In the genomic region with DNA sequence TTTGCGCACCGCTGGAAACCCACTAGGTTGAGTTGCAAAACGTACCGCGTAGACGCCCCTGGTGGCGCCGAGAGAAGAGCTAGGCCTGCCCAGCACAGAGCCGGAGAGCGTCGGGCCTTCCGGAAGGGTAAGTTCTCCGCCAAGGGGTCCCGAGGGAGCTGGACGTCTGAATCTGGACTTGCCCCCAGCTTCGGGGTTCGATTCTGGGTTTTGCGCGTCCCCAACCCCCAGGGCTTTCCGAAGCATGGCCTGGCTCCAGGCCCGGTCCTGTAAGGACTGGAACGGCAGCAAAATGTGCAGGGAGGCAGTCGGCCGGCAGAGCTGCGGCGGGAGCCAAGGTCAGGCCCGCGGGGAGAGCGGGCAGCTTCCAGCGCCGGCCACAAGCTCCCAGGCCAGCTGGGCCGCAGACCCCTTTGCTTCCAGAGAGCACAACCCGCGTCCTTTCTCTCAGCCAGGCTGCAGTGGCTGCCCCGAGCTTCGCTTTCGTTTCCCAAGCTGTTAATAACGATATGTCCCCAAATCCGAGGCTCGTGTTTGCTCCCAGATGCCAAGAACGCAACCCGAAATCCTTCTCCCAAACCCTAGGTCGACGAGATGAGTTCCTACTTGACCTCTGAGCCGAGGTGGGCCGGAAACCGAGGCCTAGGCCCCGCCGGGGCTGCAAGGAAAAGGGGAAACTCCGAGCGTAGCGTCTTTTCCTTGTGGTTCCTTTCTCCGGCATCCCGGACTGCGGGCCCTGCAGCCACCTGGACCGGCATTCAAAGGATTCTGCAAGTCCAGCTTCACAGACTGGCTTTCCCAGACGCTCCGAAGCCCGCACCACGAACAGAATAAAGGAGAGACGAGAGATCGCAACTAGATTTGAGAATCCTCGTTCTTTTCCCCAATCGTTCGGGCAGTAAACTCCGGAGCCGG, we compare ENCODE assay signal across 11 cellular contexts. TPM values are rescaled to one million over a fixed set of nuclear protein-coding genes. Genes with fewer than 3 reads are reported as not detected.
DNase-seq lines count a peak whose midpoint lies in the region; FAIRE-seq and TF ChIP-seq lines count a peak whose summit lies in the region.
"Had no signal": no experiment of that assay in that cellular context is flagged by ENCODE, and none has a peak within 500 bp of the region (broad histone marks: within the 10 kb centered on the region; RNA-seq: fewer than 3 reads in every experiment).

No MANE protein-coding gene starts in this region.

- CTCF ChIA-PET in Calu3 (lab: Charles Lee): interaction anchor here (0.6 kb wide), 1 partner anchor 415 kb away, joined by 3 read pairs; no protein-coding TSS in a partner anchor

- H3K27ac ChIP-seq in ACC112 (ENCODE audit: low read depth, low read length) (no peak overlapping the region), fibroblast of lung (ENCODE audit: insufficient read depth, low read length) (peak overlapping the region; percentile 92), neural cell (ENCODE audit: low read length) (no peak overlapping the region)

- H4K20me1 ChIP-seq in fibroblast of lung (ENCODE audit: control insufficient read depth, extremely low read depth, insufficient read depth, low read length): no peaks in the 10 kb centered on the region
- H4K20me1 ChIP-seq in neural cell (ENCODE audit: insufficient read depth): no peaks in the 10 kb centered on the region

- no peak overlapping the region for H3K27ac Mint-ChIP-seq in Calu3 (ENCODE audit: unreplicated experiment)

- BruUV-seq in Calu3 (replicated peaks; lab: Mats Ljungman, UMichigan): no TSS peak

- TF ChIP-seq CTCF in fibroblast of lung (conservative IDR thresholded peaks at IDR 0.05 in 1 of 2, IDR thresholded peaks at IDR 0.05 in 1 of 2; ENCODE audit: low read depth in 1 of 2, low read length in 2 of 2) (no peak), neural cell (IDR thresholded peaks at IDR 0.05; ENCODE audit: poor library complexity, severe bottlenecking) (no peak), Calu3 (IDR thresholded peaks at IDR 0.05; ENCODE audit: unreplicated experiment) (no peak)

- DNase-seq in NT2/D1 (ENCODE audit: low read depth, low spot score) (no peak), fibroblast of lung (ENCODE audit: low read depth in 2 of 2) (peak in 1 of 2 donors; percentile 87), hippocampal formation (lab: John Stamatoyannopoulos, UW) (no peak), amniotic stem cell (lab: John Stamatoyannopoulos, UW) (no peak), HTR-8/SVneo (ENCODE audit: insufficient read length, low spot score) (no peak), Calu3 (no peak)
- DNase-seq: Caco-2, hypothalamus, NCI-H69 had no signal

- intact Hi-C loops in Calu3 (cut with micrococcal nuclease; ENCODE audit: unreplicated experiment): no loop called here

- H3K36me3 Mint-ChIP-seq in Calu3 (ENCODE audit: insufficient read depth, unreplicated experiment): peaks cover 3% of the 10 kb centered on the region

- peak overlapping the region; percentile 63 for H3K9ac ChIP-seq in NT2/D1 (ENCODE audit: insufficient read length, low read depth)
- peak overlapping the region; percentile 86 for H3K9ac ChIP-seq in fibroblast of lung (ENCODE audit: insufficient read depth, low read length)
- H3K9ac ChIP-seq in neural cell (ENCODE audit: low read length): no peak overlapping the region

- peak overlapping the region; percentile 50 for H2AFZ ChIP-seq in ACC112 (ENCODE audit: low read length, unreplicated experiment)
- H2AFZ ChIP-seq in fibroblast of lung (ENCODE audit: low read length): no peak overlapping the region
- H2AFZ ChIP-seq in neural cell (ENCODE audit: low read depth, low read length): no peak overlapping the region

- H3K4me1 ChIP-seq in ACC112 (ENCODE audit: control insufficient read depth, insufficient read depth, low read length, unreplicated experiment) (no peaks in the 10 kb centered on the region), NT2/D1 (ENCODE audit: insufficient read depth, insufficient read length) (peaks cover 15% of the 10 kb centered on the region), fibroblast of lung (ENCODE audit: control insufficient read depth, extremely low read depth, insufficient read depth, low read length) (peaks cover 7% of the 10 kb centered on the region)
- H3K4me1 ChIP-seq: Caco-2 had no signal

- peaks cover 20% of the 10 kb centered on the region for H3K27me3 Mint-ChIP-seq in Calu3 (ENCODE audit: unreplicated experiment)

- H3K79me2 ChIP-seq in ACC112 (ENCODE audit: control insufficient read depth, insufficient read depth, low read length, unreplicated experiment): no peaks in the 10 kb centered on the region
- H3K79me2 ChIP-seq in fibroblast of lung (ENCODE audit: control insufficient read depth, insufficient read depth, low read length): peaks cover 99% of the 10 kb centered on the region
- H3K79me2 ChIP-seq in neural cell (replicated peaks; ENCODE audit: insufficient read depth, low read length): no peaks in the 10 kb centered on the region

- H3K9me3 ChIP-seq in NT2/D1 (ENCODE audit: insufficient read depth, low read length) (no peaks in the 10 kb centered on the region), fibroblast of lung (ENCODE audit: control insufficient read depth, insufficient read depth, low read depth, low read length) (no peaks in the 10 kb centered on the region), neural cell (ENCODE audit: low read length) (peaks cover 4% of the 10 kb centered on the region)
- H3K9me3 ChIP-seq: Caco-2 had no signal

- TF ChIP-seq EP300 in neural cell (conservative IDR thresholded peaks at IDR 0.05; ENCODE audit: poor library complexity, severe bottlenecking): no peak

- H3K9me3 Mint-ChIP-seq in Calu3 (ENCODE audit: low read depth, unreplicated experiment): peaks cover 12% of the 10 kb centered on the region

- TF ChIP-seq RAD21 in neural cell (conservative IDR thresholded peaks at IDR 0.05): no peak

- H3K9me2 ChIP-seq in neural cell (ENCODE audit: insufficient read depth, low read length): no peaks in the 10 kb centered on the region

- peak overlapping the region; percentile 45 for H3K4me3 ChIP-seq in ACC112 (ENCODE audit: low read depth, low read length)
- peak overlapping the region; percentile 29 for H3K4me3 ChIP-seq in NT2/D1 (ENCODE audit: insufficient read length, low read depth)
- H3K4me3 ChIP-seq in fibroblast of lung (replicated peaks in 1 of 4; ENCODE audit: control extremely low read depth in 1 of 4, insufficient read depth in 1 of 4, low read depth in 3 of 4, low read length in 4 of 4): peak overlapping the region; percentile 38 to 86 (median 58)
- H3K4me3 ChIP-seq in neural cell (ENCODE audit: low read length): no peak overlapping the region

- peaks cover 13% of the 10 kb centered on the region for H3K27me3 ChIP-seq in ACC112 (ENCODE audit: insufficient read depth, low read length)
- H3K27me3 ChIP-seq in NT2/D1 (ENCODE audit: insufficient read depth, insufficient read length): peaks cover 100% of the 10 kb centered on the region
- no peaks in the 10 kb centered on the region for H3K27me3 ChIP-seq in fibroblast of lung (ENCODE audit: control insufficient read depth, insufficient read depth, low read length)
- peaks cover 100% of the 10 kb centered on the region for H3K27me3 ChIP-seq in neural cell (ENCODE audit: insufficient read depth, low read depth, low read length)

- no peaks in the 10 kb centered on the region for H3F3A ChIP-seq in neural cell (ENCODE audit: insufficient read depth, low read length, poor library complexity, severe bottlenecking)

- no peak overlapping the region for H3K4me3 Mint-ChIP-seq in Calu3 (ENCODE audit: low read depth, unreplicated experiment)

- no peaks in the 10 kb centered on the region for H3K36me3 ChIP-seq in ACC112 (ENCODE audit: insufficient read depth, low read length)
- H3K36me3 ChIP-seq in NT2/D1 (ENCODE audit: insufficient read depth, insufficient read length, low read length): no peaks in the 10 kb centered on the region
- no peaks in the 10 kb centered on the region for H3K36me3 ChIP-seq in fibroblast of lung (ENCODE audit: control insufficient read depth, insufficient read depth, low read length)
- H3K36me3 ChIP-seq in neural cell (ENCODE audit: insufficient read depth, low read length): no peaks in the 10 kb centered on the region

- peak overlapping the region; percentile 73 for H3K4me2 ChIP-seq in fibroblast of lung (ENCODE audit: extremely low read depth, insufficient read depth, low read length)
- H3K4me2 ChIP-seq in neural cell (ENCODE audit: low read length): no peak overlapping the region

- no peaks in the 10 kb centered on the region for H3K4me1 Mint-ChIP-seq in Calu3 (ENCODE audit: low read depth, unreplicated experiment)

- FAIRE-seq in HTR-8/SVneo (lab: Jason Lieb, UNC): no peak

TF ChIP-seq in neural cell, 6 proteins besides CTCF, POLR2A, EP300 and RAD21 (continues in another document):
- TF ChIP-seq TAF1 (IDR thresholded peaks at IDR 0.05; ENCODE audit: low read depth): no peak
- TF ChIP-seq POLR2AphosphoS5 (IDR thresholded peaks at IDR 0.05): peak; percentile 7
- peak; percentile 40 for TF ChIP-seq EZH2 (IDR thresholded peaks at IDR 0.05; ENCODE audit: borderline replicate concordance, insufficient read depth, low read length, poor library complexity, severe bottlenecking)
- no peak for TF ChIP-seq MXI1 (conservative IDR thresholded peaks at IDR 0.05; ENCODE audit: poor library complexity, severe bottlenecking)

RNA-seq across cellular contexts. Expression of gene TBX5, which starts 3.2 kb away (rescaled TPM):
- 13.1 and 16.8 TPM in 2 replicates for total RNA-seq in fibroblast of lung
- 15.9 and 19.4 TPM in 2 replicates for polyA plus RNA-seq in fibroblast of lung
- 11.2 and 14.7 TPM in 2 replicates for polyA plus RNA-seq in fibroblast of lung (2012)
- polyA minus RNA-seq in fibroblast of lung (ENCODE audit: low replicate concordance): 29.6 and 41.9 TPM in 2 replicates
- not detected in 2 replicates for polyA plus RNA-seq in neural cell
- polyA minus RNA-seq in neural cell: not detected in 2 replicates
- total RNA-seq in Calu3 (2022): not detected in 2 replicates
- total RNA-seq: Caco-2 had no signal

Comparison
In these comparisons a context has a peak if more than half of its experiments do, and no peak if none do; other contexts are left out.
1. RNA of gene TBX5, which starts 3.2 kb away (total RNA-seq): 13.1 to 16.8 TPM in fibroblast of lung; not detected in Calu3; every median in the first group is over 10 times any median in the second.